In genomic region chr2:240048237-240048636, GRCh38 we compare ENCODE assay signal across 41 cellular contexts. TPM values are rescaled to one million over a fixed set of nuclear protein-coding genes. Genes with fewer than 3 reads are reported as not detected.
"Had no signal": no experiment of that assay in that cellular context is flagged by ENCODE, and none has a peak within 500 bp of the region (broad histone marks: within the 10 kb centered on the region; RNA-seq: fewer than 3 reads in every experiment).

No MANE protein-coding gene starts in this region.

- H3K9me3 Mint-ChIP-seq: activated B cell treated with CpG ODN at 0.5 μM for 24 hours; activated CD8-positive, alpha-beta T cell treated with anti-CD3 and anti-CD28 coated beads for 36 hours; activated naive CD4-positive, alpha-beta T cell treated with anti-CD3 and anti-CD28 coated beads, Interleukin-2, amount 10 ng/mL, durations not matched to agents 7 days and 5 days; activated naive CD4-positive, alpha-beta T cell treated with anti-CD3 and anti-CD28 coated beads, Interleukin-2, amount 50 U/mL, for 72 hours; activated naive CD8-positive, alpha-beta T cell treated with anti-CD3 and anti-CD28 coated beads, Interleukin-2, amount 10 ng/mL, durations not matched to agents 7 days and 5 days; activated T-helper 1 cell treated with anti-CD3 and anti-CD28 coated beads, Interleukin-12 subunit alpha, Interleukin-12 subunit beta, Interleukin-2, Interleukin-4 antibody, amounts not matched to agents 30 ng/mL and 10 ng/mL and 1 ng/mL, durations not matched to agents 14 hours and 24 hours and 36 hours; central memory CD8-positive, alpha-beta T cell; dendritic cell treated with granulocyte-macrophage colony-stimulating factor and Interleukin-4, amounts not matched to agents 40 ng/mL and 50 ng/mL, for 4 days; effector memory CD8-positive, alpha-beta T cell; T-helper 2 cell treated with Interferon-gamma antibody and Interleukin-4, amounts not matched to agents 5 μg/mL and 100 μg/mL, for 36 hours had no signal

- H3K4me3 Mint-ChIP-seq: activated B cell treated with CpG ODN at 0.5 μM for 24 hours; activated CD8-positive, alpha-beta T cell treated with anti-CD3 and anti-CD28 coated beads for 36 hours; activated naive CD4-positive, alpha-beta T cell treated with anti-CD3 and anti-CD28 coated beads, Interleukin-2, amount 10 ng/mL, durations not matched to agents 7 days and 5 days; activated naive CD8-positive, alpha-beta T cell treated with anti-CD3 and anti-CD28 coated beads, Interleukin-2, amount 10 ng/mL, durations not matched to agents 7 days and 5 days; activated T-helper 1 cell treated with anti-CD3 and anti-CD28 coated beads, Interleukin-12 subunit alpha, Interleukin-12 subunit beta, Interleukin-2, Interleukin-4 antibody, amounts not matched to agents 30 ng/mL and 10 ng/mL and 1 ng/mL, durations not matched to agents 14 hours and 24 hours and 36 hours; central memory CD8-positive, alpha-beta T cell; dendritic cell treated with granulocyte-macrophage colony-stimulating factor and Interleukin-4, amounts not matched to agents 40 ng/mL and 50 ng/mL, for 4 days; effector memory CD8-positive, alpha-beta T cell; T-helper 17 cell; T-helper 2 cell treated with Interferon-gamma antibody and Interleukin-4, amounts not matched to agents 5 μg/mL and 100 μg/mL, for 36 hours had no signal

- H3K27me3 ChIP-seq: brain microvascular endothelial cell had no signal

- ATAC-seq: activated CD4-positive, CD25-positive, alpha-beta regulatory T cell treated with anti-CD3 and anti-CD28 coated beads, Interleukin-2, amount 50 U/mL, for 24 hours; activated CD8-positive, alpha-beta T cell treated with anti-CD3 and anti-CD28 coated beads for 36 hours; activated naive CD4-positive, alpha-beta T cell treated with anti-CD3 and anti-CD28 coated beads, Interleukin-2, amount 50 U/mL, for 72 hours; effector memory CD8-positive, alpha-beta T cell; gastroesophageal sphincter; T-helper 17 cell had no signal

- H3K9me3 ChIP-seq: esophagus squamous epithelium, gastroesophageal sphincter had no signal

- H3K27ac Mint-ChIP-seq: activated B cell treated with CpG ODN at 0.5 μM for 24 hours; activated CD8-positive, alpha-beta T cell treated with anti-CD3 and anti-CD28 coated beads for 36 hours; activated naive CD4-positive, alpha-beta T cell treated with anti-CD3 and anti-CD28 coated beads, Interleukin-2, amount 10 ng/mL, durations not matched to agents 7 days and 5 days; activated naive CD4-positive, alpha-beta T cell treated with anti-CD3 and anti-CD28 coated beads, Interleukin-2, amount 50 U/mL, for 72 hours; activated naive CD8-positive, alpha-beta T cell treated with anti-CD3 and anti-CD28 coated beads, Interleukin-2, amount 10 ng/mL, durations not matched to agents 7 days and 5 days; activated T-helper 1 cell treated with anti-CD3 and anti-CD28 coated beads, Interleukin-12 subunit alpha, Interleukin-12 subunit beta, Interleukin-2, Interleukin-4 antibody, amounts not matched to agents 30 ng/mL and 10 ng/mL and 1 ng/mL, durations not matched to agents 14 hours and 24 hours and 36 hours; dendritic cell treated with granulocyte-macrophage colony-stimulating factor and Interleukin-4, amounts not matched to agents 40 ng/mL and 50 ng/mL, for 4 days; effector memory CD8-positive, alpha-beta T cell; T-helper 17 cell; T-helper 2 cell treated with Interferon-gamma antibody and Interleukin-4, amounts not matched to agents 5 μg/mL and 100 μg/mL, for 36 hours had no signal

- H3K36me3 Mint-ChIP-seq: activated naive CD4-positive, alpha-beta T cell treated with anti-CD3 and anti-CD28 coated beads, Interleukin-2, amount 10 ng/mL, durations not matched to agents 7 days and 5 days; activated naive CD4-positive, alpha-beta T cell treated with anti-CD3 and anti-CD28 coated beads, Interleukin-2, amount 50 U/mL, for 72 hours; activated naive CD8-positive, alpha-beta T cell treated with anti-CD3 and anti-CD28 coated beads, Interleukin-2, amount 10 ng/mL, durations not matched to agents 7 days and 5 days had no signal

- H3K27ac ChIP-seq: brain microvascular endothelial cell, coronary artery, esophagus squamous epithelium, gastroesophageal sphincter, WERI-Rb-1 had no signal

- H3K4me3 ChIP-seq: coronary artery, esophagus squamous epithelium, gastroesophageal sphincter had no signal

- FAIRE-seq: astrocyte, bronchial epithelial cell had no signal

- DNase-seq: activated B cell treated with CpG ODN at 0.5 μM for 24 hours; activated CD4-positive, alpha-beta T cell treated with anti-CD3 and anti-CD28 coated beads for 48 hours; activated CD4-positive, alpha-beta T cell treated with anti-CD3 and anti-CD28 coated beads, Interleukin-2, amount 50 U/mL, for 1 hour; activated CD4-positive, alpha-beta T cell treated with anti-CD3 and anti-CD28 coated beads, Interleukin-2, amount 50 U/mL, for 48 hours; activated CD8-positive, alpha-beta memory T cell treated with anti-CD3 and anti-CD28 coated beads for 24 hours; activated CD8-positive, alpha-beta memory T cell treated with anti-CD3 and anti-CD28 coated beads, Interleukin-2, amount 50 U/mL, for 4 hours; activated CD8-positive, alpha-beta T cell treated with anti-CD3 and anti-CD28 coated beads for 36 hours; activated gamma-delta T cell; activated naive CD4-positive, alpha-beta T cell; activated naive CD4-positive, alpha-beta T cell treated with anti-CD3 and anti-CD28 coated beads, Interleukin-2, amount 10 ng/mL, durations not matched to agents 7 days and 5 days; activated naive CD8-positive, alpha-beta T cell treated with anti-CD3 and anti-CD28 coated beads, Interleukin-2, amount 10 ng/mL, durations not matched to agents 7 days and 5 days; activated T-cell treated with anti-CD3 and anti-CD28 coated beads, Interleukin-2, amount 50 U/mL, for 1 hour; activated T-cell treated with anti-CD3 and anti-CD28 coated beads, Interleukin-2, amount 50 U/mL, for 48 hours; amniotic stem cell; anterior cingulate cortex; brain microvascular endothelial cell; effector CD4-positive, alpha-beta T cell; effector memory CD8-positive, alpha-beta T cell; erythroblast; esophagus squamous epithelium; foreskin melanocyte; T-helper 1 cell; T-helper 17 cell; T1000; WERI-Rb-1 had no signal

- H3K4me1 Mint-ChIP-seq: activated B cell treated with CpG ODN at 0.5 μM for 24 hours; activated naive CD4-positive, alpha-beta T cell treated with anti-CD3 and anti-CD28 coated beads, Interleukin-2, amount 10 ng/mL, durations not matched to agents 7 days and 5 days; activated naive CD8-positive, alpha-beta T cell treated with anti-CD3 and anti-CD28 coated beads, Interleukin-2, amount 10 ng/mL, durations not matched to agents 7 days and 5 days; central memory CD8-positive, alpha-beta T cell; T-helper 17 cell had no signal

- H3K4me1 ChIP-seq: gastroesophageal sphincter had no signal

- H3K36me3 ChIP-seq: brain microvascular endothelial cell, esophagus squamous epithelium, gastroesophageal sphincter, WERI-Rb-1 had no signal

RNA-seq across cellular contexts. Expression of gene OR6B3, which starts 5.1 kb away (rescaled TPM):
- total RNA-seq: activated B cell treated with CpG ODN at 0.5 μM for 24 hours; activated CD8-positive, alpha-beta T cell treated with anti-CD3 and anti-CD28 coated beads for 36 hours; activated naive CD4-positive, alpha-beta T cell treated with anti-CD3 and anti-CD28 coated beads, Interleukin-2, amount 50 U/mL, for 72 hours; activated naive CD8-positive, alpha-beta T cell treated with anti-CD3 and anti-CD28 coated beads, Interleukin-2, amount 10 ng/mL, durations not matched to agents 7 days and 5 days; activated T-helper 1 cell treated with anti-CD3 and anti-CD28 coated beads, Interleukin-12 subunit alpha, Interleukin-12 subunit beta, Interleukin-2, Interleukin-4 antibody, amounts not matched to agents 30 ng/mL and 10 ng/mL and 1 ng/mL, durations not matched to agents 14 hours and 24 hours and 36 hours; astrocyte; bronchial epithelial cell; cardiac septum; cerebellum; esophagus squamous epithelium; fibroblast of lung; fibroblast of villous mesenchyme; gastroesophageal sphincter; glomerular endothelial cell; T-helper 17 cell had no signal
- polyA plus RNA-seq: adipose tissue, fibroblast of lung had no signal

RNA-seq across cellular contexts. Expression of gene OR6B2, which starts 18.0 kb away (rescaled TPM):
- total RNA-seq: activated B cell treated with CpG ODN at 0.5 μM for 24 hours; activated CD8-positive, alpha-beta T cell treated with anti-CD3 and anti-CD28 coated beads for 36 hours; activated naive CD4-positive, alpha-beta T cell treated with anti-CD3 and anti-CD28 coated beads, Interleukin-2, amount 50 U/mL, for 72 hours; activated naive CD8-positive, alpha-beta T cell treated with anti-CD3 and anti-CD28 coated beads, Interleukin-2, amount 10 ng/mL, durations not matched to agents 7 days and 5 days; activated T-helper 1 cell treated with anti-CD3 and anti-CD28 coated beads, Interleukin-12 subunit alpha, Interleukin-12 subunit beta, Interleukin-2, Interleukin-4 antibody, amounts not matched to agents 30 ng/mL and 10 ng/mL and 1 ng/mL, durations not matched to agents 14 hours and 24 hours and 36 hours; astrocyte; bronchial epithelial cell; cardiac septum; cerebellum; esophagus squamous epithelium; fibroblast of lung; fibroblast of villous mesenchyme; gastroesophageal sphincter; glomerular endothelial cell; T-helper 17 cell had no signal
- polyA plus RNA-seq: adipose tissue, fibroblast of lung had no signal
